In genomic region chr11:70089631-70090030, GRCh38 we compare ENCODE assay signal across 27 cellular contexts. TPM values are rescaled to one million over a fixed set of nuclear protein-coding genes. Genes with fewer than 3 reads are reported as not detected.
A peak's percentile ranks its signal among the peaks of the same experiment; 100 is the strongest.
DNase-seq lines count a peak whose midpoint lies in the region; ATAC-seq and TF ChIP-seq lines count a peak whose summit lies in the region.
"Had no signal": no experiment of that assay in that cellular context is flagged by ENCODE, and none has a peak within 500 bp of the region (broad histone marks: within the 10 kb centered on the region; RNA-seq: fewer than 3 reads in every experiment).

No MANE protein-coding gene starts in this region.

- H3K9me3 ChIP-seq in ascending aorta (no peaks in the 10 kb centered on the region), prostate gland (no peaks in the 10 kb centered on the region), MM.1S (replicated peaks; ENCODE audit: insufficient read depth, low read length) (no peaks in the 10 kb centered on the region)
- H3K9me3 ChIP-seq: Caco-2, HAP-1, Peyer's patch, SK-N-SH had no signal

- no peak overlapping the region for H3K9ac ChIP-seq in MM.1S (ENCODE audit: low read length)
- H3K9ac ChIP-seq: GM23248, SK-N-SH had no signal

- no peak for TF ChIP-seq POLR2A in prostate gland (IDR thresholded peaks at IDR 0.05)

- intact Hi-C loops in ascending aorta (cut with DNase I) (no loop called here), prostate gland (cut with DNase I) (no loop called here)

- DNase-seq in ascending aorta (ENCODE audit: low spot score in 2 of 2) (no peak), foreskin melanocyte (peak; percentile 76), prostate gland (ENCODE audit: low spot score) (peak; percentile 55), NCI-H2227 treated with DMSO at 0.1 percent for 48 hours (lab: John Stamatoyannopoulos, UW) (no peak), MM.1S (no peak)
- DNase-seq: C1 segment of cervical spinal cord; Caco-2; CD4-positive, alpha-beta memory T cell; GDM1; GM23248; HFFc6; KG1; NCI-H1048; NCI-H1417; NCI-H1694 treated with DMSO at 0.1 percent for 48 hours; NCI-H2081; NCI-H226; NCI-H510A; NCI-H69; OCI-M1; Peyer's patch; SIG-M5; SK-N-SH had no signal

- peak overlapping the region; percentile 50 to 68 for H3K27ac ChIP-seq in ascending aorta
- H3K27ac ChIP-seq in prostate gland: peak overlapping the region; percentile 22 to 28
- H3K27ac ChIP-seq in MM.1S (ENCODE audit: low read length): no peak overlapping the region
- H3K27ac ChIP-seq: GM23248, Peyer's patch had no signal

- ATAC-seq in HG03342 (IDR thresholded peaks at IDR 0.05; ENCODE audit: unreplicated experiment) (no peak), HG03097 (IDR thresholded peaks at IDR 0.05; ENCODE audit: low FRiP score, unreplicated experiment) (no peak)
- ATAC-seq: GM12878 had no signal

- H2AFZ ChIP-seq in MM.1S (ENCODE audit: low read length): no peak overlapping the region
- H2AFZ ChIP-seq: GM23248 had no signal

- H3K27me3 ChIP-seq in ascending aorta (no peaks in the 10 kb centered on the region), prostate gland (replicated peaks; ENCODE audit: insufficient read depth) (no peaks in the 10 kb centered on the region), MM.1S (replicated peaks; ENCODE audit: insufficient read depth, low read length) (peaks cover 92% of the 10 kb centered on the region)
- H3K27me3 ChIP-seq: Peyer's patch had no signal

- H3K4me3 ChIP-seq in ascending aorta (no peak overlapping the region), prostate gland (no peak overlapping the region), MM.1S (ENCODE audit: low read length) (no peak overlapping the region)
- H3K4me3 ChIP-seq: GM12878, GM23248, HAP-1, Peyer's patch had no signal

- no peaks in the 10 kb centered on the region for H3K79me2 ChIP-seq in MM.1S (ENCODE audit: low read length)

- H3K36me3 ChIP-seq in ascending aorta (peaks cover 0 to 21% of the 10 kb centered on the region in 2 donors), prostate gland (no peaks in the 10 kb centered on the region), MM.1S (replicated peaks; ENCODE audit: insufficient read depth, low read length) (no peaks in the 10 kb centered on the region)
- H3K36me3 ChIP-seq: HAP-1, Peyer's patch had no signal

- TF ChIP-seq CTCF in ascending aorta (IDR thresholded peaks at IDR 0.05) (no peak), prostate gland (IDR thresholded peaks at IDR 0.05) (no peak), MM.1S (IDR thresholded peaks at IDR 0.05; ENCODE audit: low read length) (no peak)

- H3K4me1 ChIP-seq in ascending aorta (peaks cover 0 to 34% of the 10 kb centered on the region in 2 donors), prostate gland (replicated peaks) (no peaks in the 10 kb centered on the region), MM.1S (ENCODE audit: low read length) (no peaks in the 10 kb centered on the region)
- H3K4me1 ChIP-seq: HAP-1, Peyer's patch had no signal

- H4K20me1 ChIP-seq in MM.1S (ENCODE audit: insufficient read depth, low read length): no peaks in the 10 kb centered on the region

- 51% methylated on average over 9 of the region's 9 CpGs for WGBS in prostate gland

- no peaks in the 10 kb centered on the region for H3K9me2 ChIP-seq in MM.1S (replicated peaks; ENCODE audit: insufficient read depth, low read length)
- H3K9me2 ChIP-seq: SK-N-SH had no signal

- no peak overlapping the region for H3K4me2 ChIP-seq in MM.1S (ENCODE audit: low read depth, low read length)
- H3K4me2 ChIP-seq: SK-N-SH had no signal

- no peaks in the 10 kb centered on the region for H3F3A ChIP-seq in MM.1S (ENCODE audit: insufficient read depth, low read length)

RNA-seq across cellular contexts. Expression of gene ANO1, which starts 11.5 kb away (rescaled TPM):
- total RNA-seq in ascending aorta: 244 TPM
- total RNA-seq in prostate gland: 10 to 100 TPM; 34.6 to 43.9 TPM
- total RNA-seq: CD4-positive, alpha-beta memory T cell; HFFc6 had no signal

Comparison
In these comparisons a context has a peak if more than half of its experiments do, and no peak if none do; other contexts are left out.
1. DNase-seq: peak in foreskin melanocyte (single experiment) and prostate gland (single experiment); none in ascending aorta (0 of 2), NCI-H2227 treated with DMSO at 0.1 percent for 48 hours (single experiment) and MM.1S (single experiment).